In the genomic region with DNA sequence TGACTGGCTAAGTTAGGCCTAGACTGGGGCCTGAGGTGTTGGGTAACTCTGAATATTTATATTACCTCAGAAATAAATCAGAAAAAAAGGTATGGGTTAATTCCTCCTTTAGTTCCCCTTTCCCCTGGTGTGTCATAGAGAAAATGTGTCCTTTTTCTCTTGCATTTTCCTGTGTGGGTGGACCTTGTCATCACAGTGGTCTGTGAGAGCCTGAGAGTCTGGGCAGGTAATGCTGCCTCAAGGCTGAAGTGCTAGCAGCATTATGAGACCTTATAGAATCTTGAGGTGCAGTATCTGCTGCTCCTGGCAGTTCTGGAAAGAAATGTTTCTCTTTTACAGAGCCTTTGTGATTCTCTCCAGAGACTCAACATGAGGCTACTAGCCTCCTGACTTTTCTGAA, we compare ENCODE assay signal across 31 cellular contexts.
"Had no signal": no experiment of that assay in that cellular context is flagged by ENCODE, and none has a peak within 500 bp of the region (broad histone marks: within the 10 kb centered on the region; RNA-seq: fewer than 3 reads in every experiment).

No MANE protein-coding gene starts in this region.

- ATAC-seq: activated CD8-positive, alpha-beta T cell treated with anti-CD3 and anti-CD28 coated beads for 36 hours; activated T-cell treated with anti-CD3 and anti-CD28 coated beads, Interleukin-2, amount 50 U/mL, for 4 hours; activated T-helper 17 cell treated with anti-CD3 and anti-CD28 coated beads, Interleukin-2, amount 50 U/mL, for 72 hours had no signal

- H3K4me1 Mint-ChIP-seq: activated B cell treated with CpG ODN at 0.5 μM for 24 hours; activated CD4-positive, alpha-beta T cell treated with anti-CD3 and anti-CD28 coated beads, Interleukin-2, amount 10 ng/mL, durations not matched to agents 7 days and 5 days; activated naive CD4-positive, alpha-beta T cell treated with anti-CD3 and anti-CD28 coated beads, Interleukin-2, amount 50 U/mL, for 24 hours; activated T-helper 17 cell treated with anti-CD3 and anti-CD28 coated beads, Interleukin-2, amount 50 U/mL, for 72 hours; central memory CD8-positive, alpha-beta T cell had no signal

- H3K27me3 Mint-ChIP-seq: activated B cell treated with CpG ODN at 0.5 μM for 24 hours; activated naive CD8-positive, alpha-beta T cell; brain had no signal

- H3K27ac Mint-ChIP-seq: activated B cell treated with CpG ODN at 0.5 μM for 24 hours; activated CD4-positive, alpha-beta memory T cell treated with anti-CD3 and anti-CD28 coated beads for 36 hours; activated CD4-positive, alpha-beta T cell treated with anti-CD3 and anti-CD28 coated beads, Interleukin-2, amount 10 ng/mL, durations not matched to agents 7 days and 5 days; activated CD8-positive, alpha-beta T cell treated with anti-CD3 and anti-CD28 coated beads for 36 hours; activated naive CD4-positive, alpha-beta T cell treated with anti-CD3 and anti-CD28 coated beads for 36 hours; activated naive CD4-positive, alpha-beta T cell treated with anti-CD3 and anti-CD28 coated beads, Interleukin-2, amount 50 U/mL, for 24 hours; activated naive CD8-positive, alpha-beta T cell; activated T-cell treated with anti-CD3 and anti-CD28 coated beads, Interleukin-2, amount 50 U/mL, for 72 hours; activated T-helper 1 cell treated with anti-CD3 and anti-CD28 coated beads, Interleukin-12 subunit alpha, Interleukin-12 subunit beta, Interleukin-2, Interleukin-4 antibody, amounts not matched to agents 30 ng/mL and 10 ng/mL and 1 ng/mL, durations not matched to agents 14 hours and 24 hours and 36 hours; activated T-helper 17 cell treated with anti-CD3 and anti-CD28 coated beads, Interleukin-2, amount 50 U/mL, for 72 hours; brain; T-helper 1 cell treated with Interleukin-12 subunit alpha and Interleukin-12 subunit beta and Interleukin-4 antibody, amounts not matched to agents 30 μg/mL and 1 μg/mL, for 36 hours; T-helper 2 cell treated with Interferon-gamma antibody and Interleukin-4, amounts not matched to agents 5 μg/mL and 100 μg/mL, for 36 hours had no signal

- H3K36me3 Mint-ChIP-seq: activated CD4-positive, alpha-beta memory T cell treated with anti-CD3 and anti-CD28 coated beads for 36 hours; activated naive CD4-positive, alpha-beta T cell treated with anti-CD3 and anti-CD28 coated beads, Interleukin-2, amount 50 U/mL, for 24 hours; activated naive CD8-positive, alpha-beta T cell; brain had no signal

- H3K9me3 Mint-ChIP-seq: activated B cell treated with CpG ODN at 0.5 μM for 24 hours; activated CD4-positive, alpha-beta memory T cell treated with anti-CD3 and anti-CD28 coated beads for 36 hours; activated CD4-positive, alpha-beta T cell treated with anti-CD3 and anti-CD28 coated beads, Interleukin-2, amount 10 ng/mL, durations not matched to agents 7 days and 5 days; activated CD8-positive, alpha-beta T cell treated with anti-CD3 and anti-CD28 coated beads for 36 hours; activated naive CD4-positive, alpha-beta T cell treated with anti-CD3 and anti-CD28 coated beads for 36 hours; activated naive CD4-positive, alpha-beta T cell treated with anti-CD3 and anti-CD28 coated beads, Interleukin-2, amount 50 U/mL, for 24 hours; activated T-cell treated with anti-CD3 and anti-CD28 coated beads, Interleukin-2, amount 50 U/mL, for 4 hours; activated T-cell treated with anti-CD3 and anti-CD28 coated beads, Interleukin-2, amount 50 U/mL, for 72 hours; activated T-helper 1 cell treated with anti-CD3 and anti-CD28 coated beads, Interleukin-12 subunit alpha, Interleukin-12 subunit beta, Interleukin-2, Interleukin-4 antibody, amounts not matched to agents 30 ng/mL and 10 ng/mL and 1 ng/mL, durations not matched to agents 14 hours and 24 hours and 36 hours; activated T-helper 17 cell treated with anti-CD3 and anti-CD28 coated beads, Interleukin-2, amount 50 U/mL, for 72 hours; brain; central memory CD8-positive, alpha-beta T cell; T-helper 1 cell treated with Interleukin-12 subunit alpha and Interleukin-12 subunit beta and Interleukin-4 antibody, amounts not matched to agents 30 μg/mL and 1 μg/mL, for 36 hours; T-helper 2 cell treated with Interferon-gamma antibody and Interleukin-4, amounts not matched to agents 5 μg/mL and 100 μg/mL, for 36 hours had no signal

- DNase-seq: activated B cell treated with CpG ODN at 0.5 μM for 24 hours; activated CD4-positive, alpha-beta memory T cell treated with anti-CD3 and anti-CD28 coated beads for 36 hours; activated CD4-positive, alpha-beta T cell treated with anti-CD3 and anti-CD28 coated beads for 4 hours; activated CD4-positive, alpha-beta T cell treated with anti-CD3 and anti-CD28 coated beads, Interleukin-2, amount 10 ng/mL, durations not matched to agents 7 days and 5 days; activated CD4-positive, alpha-beta T cell treated with anti-CD3 and anti-CD28 coated beads, Interleukin-2, amount 50 U/mL, for 4 hours; activated CD4-positive, CD25-positive, alpha-beta regulatory T cell treated with anti-CD3 and anti-CD28 coated beads, Interleukin-2, amount 50 U/mL, for 72 hours; activated CD8-positive, alpha-beta memory T cell treated with anti-CD3 and anti-CD28 coated beads, Interleukin-2, amount 50 U/mL, for 4 hours; activated CD8-positive, alpha-beta T cell treated with anti-CD3 and anti-CD28 coated beads for 36 hours; activated effector memory CD4-positive, alpha-beta T cell treated with anti-CD3 and anti-CD28 coated beads, Interleukin-2, amount 50 U/mL, for 16 hours; activated gamma-delta T cell treated with Interleukin-2 at 50 U/mL for 16 hours; activated naive CD4-positive, alpha-beta T cell; activated naive CD4-positive, alpha-beta T cell treated with anti-CD3 and anti-CD28 coated beads for 36 hours; activated T-cell treated with anti-CD3 and anti-CD28 coated beads for 4 hours; activated T-cell treated with anti-CD3 and anti-CD28 coated beads, Interleukin-2, amount 50 U/mL, for 1 hour; activated T-cell treated with anti-CD3 and anti-CD28 coated beads, Interleukin-2, amount 50 U/mL, for 4 hours; activated T-cell treated with anti-CD3 and anti-CD28 coated beads, Interleukin-2, amount 50 U/mL, for 72 hours; amygdala; anterior cingulate cortex; caudate nucleus; cerebellar nuclear complex; T-helper 1 cell; T-helper 2 cell; T-helper 9 cell had no signal

- H3K4me3 Mint-ChIP-seq: activated B cell treated with CpG ODN at 0.5 μM for 24 hours; activated CD4-positive, alpha-beta memory T cell treated with anti-CD3 and anti-CD28 coated beads for 36 hours; activated CD4-positive, alpha-beta T cell treated with anti-CD3 and anti-CD28 coated beads, Interleukin-2, amount 10 ng/mL, durations not matched to agents 7 days and 5 days; activated CD8-positive, alpha-beta T cell treated with anti-CD3 and anti-CD28 coated beads for 36 hours; activated naive CD4-positive, alpha-beta T cell treated with anti-CD3 and anti-CD28 coated beads for 36 hours; activated naive CD4-positive, alpha-beta T cell treated with anti-CD3 and anti-CD28 coated beads, Interleukin-2, amount 50 U/mL, for 24 hours; activated naive CD8-positive, alpha-beta T cell; activated T-cell treated with anti-CD3 and anti-CD28 coated beads, Interleukin-2, amount 50 U/mL, for 4 hours; activated T-cell treated with anti-CD3 and anti-CD28 coated beads, Interleukin-2, amount 50 U/mL, for 72 hours; activated T-helper 1 cell treated with anti-CD3 and anti-CD28 coated beads, Interleukin-12 subunit alpha, Interleukin-12 subunit beta, Interleukin-2, Interleukin-4 antibody, amounts not matched to agents 30 ng/mL and 10 ng/mL and 1 ng/mL, durations not matched to agents 14 hours and 24 hours and 36 hours; activated T-helper 17 cell treated with anti-CD3 and anti-CD28 coated beads, Interleukin-2, amount 50 U/mL, for 72 hours; brain; central memory CD8-positive, alpha-beta T cell; T-helper 1 cell treated with Interleukin-12 subunit alpha and Interleukin-12 subunit beta and Interleukin-4 antibody, amounts not matched to agents 30 μg/mL and 1 μg/mL, for 36 hours; T-helper 2 cell treated with Interferon-gamma antibody and Interleukin-4, amounts not matched to agents 5 μg/mL and 100 μg/mL, for 36 hours had no signal
